Comparison of ENCODE assay signal across 15 cellular contexts in the genomic region with DNA sequence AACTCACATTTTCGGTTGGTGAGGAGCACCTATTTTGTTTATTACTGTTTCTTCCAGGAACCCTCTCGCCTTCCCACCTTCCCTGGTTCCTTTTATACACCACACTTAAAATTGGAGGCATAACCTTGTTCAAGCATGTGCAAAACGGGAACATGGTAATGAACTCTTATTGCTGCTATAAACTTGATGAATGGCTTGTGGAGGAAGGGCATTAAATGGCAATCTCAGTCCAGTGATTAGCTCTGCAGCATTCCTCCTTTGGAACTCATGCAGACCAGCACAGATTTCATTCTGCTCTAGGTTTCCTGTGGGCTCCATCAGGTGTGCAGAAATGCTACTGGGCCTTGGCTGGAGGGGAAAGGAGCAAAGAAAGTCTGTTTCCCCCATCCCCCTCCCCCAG.
"Had no signal": no experiment of that assay in that cellular context is flagged by ENCODE, and none has a peak within 500 bp of the region (broad histone marks: within the 10 kb centered on the region; RNA-seq: fewer than 3 reads in every experiment).

No MANE protein-coding gene starts in this region.

- ATAC-seq: activated T-cell treated with anti-CD3 and anti-CD28 coated beads, Interleukin-2, amount 50 U/mL, for 72 hours; naive thymus-derived CD4-positive, alpha-beta T cell had no signal

- H3K36me3 Mint-ChIP-seq: activated naive CD4-positive, alpha-beta T cell treated with anti-CD3 and anti-CD28 coated beads, Interleukin-2, amount 50 U/mL, for 24 hours; naive thymus-derived CD4-positive, alpha-beta T cell had no signal

- DNase-seq: activated CD4-positive, alpha-beta T cell treated with anti-CD3 and anti-CD28 coated beads, Interleukin-2, amount 50 U/mL, for 4 hours; activated gamma-delta T cell; activated T-cell treated with anti-CD3 and anti-CD28 coated beads, Interleukin-2, amount 50 U/mL, for 72 hours; cortex of kidney; erythroblast; naive thymus-derived CD4-positive, alpha-beta T cell; stimulated activated CD4-positive, alpha-beta T cell treated with anti-CD3 and anti-CD28 coated beads, Interleukin-12 subunit alpha, Interleukin-12 subunit beta, amount 100 ng/mL, for 4 hours; stimulated activated CD4-positive, alpha-beta T cell treated with anti-CD3 and anti-CD28 coated beads, Interleukin-1b, Interleukin-23, amount 100 ng/mL, for 48 hours; stimulated activated CD8-positive, alpha-beta memory T cell treated with anti-CD3 and anti-CD28 coated beads, Interleukin-4, amount 100 ng/mL, for 48 hours; stimulated activated naive CD4-positive, alpha-beta T cell treated with Interleukin-2 at 50 U/mL for 16 hours; T-helper 2 cell; thyroid gland had no signal

- H3K36me3 ChIP-seq: ascending aorta, thyroid gland, WERI-Rb-1 had no signal

- H3K9me3 ChIP-seq: ascending aorta, thyroid gland had no signal

- H3K4me1 ChIP-seq: ascending aorta had no signal

- H3K27me3 Mint-ChIP-seq: activated naive CD4-positive, alpha-beta T cell treated with anti-CD3 and anti-CD28 coated beads, Interleukin-2, amount 50 U/mL, for 24 hours; naive thymus-derived CD4-positive, alpha-beta T cell had no signal

- H3K27me3 ChIP-seq: ascending aorta, thyroid gland had no signal

- H3K27ac ChIP-seq: ascending aorta, thyroid gland, WERI-Rb-1 had no signal

- H3K27ac Mint-ChIP-seq: activated naive CD4-positive, alpha-beta T cell treated with anti-CD3 and anti-CD28 coated beads, Interleukin-2, amount 50 U/mL, for 24 hours; activated T-cell treated with anti-CD3 and anti-CD28 coated beads, Interleukin-2, amount 50 U/mL, for 72 hours; naive thymus-derived CD4-positive, alpha-beta T cell had no signal

- H3K4me3 Mint-ChIP-seq: activated naive CD4-positive, alpha-beta T cell treated with anti-CD3 and anti-CD28 coated beads, Interleukin-2, amount 50 U/mL, for 24 hours; activated T-cell treated with anti-CD3 and anti-CD28 coated beads, Interleukin-2, amount 50 U/mL, for 72 hours; naive thymus-derived CD4-positive, alpha-beta T cell had no signal

- H3K4me1 Mint-ChIP-seq: activated naive CD4-positive, alpha-beta T cell treated with anti-CD3 and anti-CD28 coated beads, Interleukin-2, amount 50 U/mL, for 24 hours had no signal

- H3K9me3 Mint-ChIP-seq: activated naive CD4-positive, alpha-beta T cell treated with anti-CD3 and anti-CD28 coated beads, Interleukin-2, amount 50 U/mL, for 24 hours had no signal

- H3K4me3 ChIP-seq: ascending aorta, thyroid gland had no signal
